Comparison of ENCODE assay signal across 2 cellular contexts in genomic region chr18:24086082-24086481, GRCh38.
TF ChIP-seq lines count a peak whose summit lies in the region.

No MANE protein-coding gene starts in this region.

TF ChIP-seq in WTC11, 78 proteins besides CTCF, POLR2A, EP300 and RAD21 (continued from another document):
- TF ChIP-seq FOXP4 (CRISPR knock-in tag; IDR thresholded peaks at IDR 0.05) (no peak), ZNF121 (CRISPR knock-in tag; IDR thresholded peaks at IDR 0.05) (no peak), ZNF532 (CRISPR knock-in tag; IDR thresholded peaks at IDR 0.05; ENCODE audit: borderline replicate concordance) (no peak), ZNF232 (CRISPR knock-in tag; IDR thresholded peaks at IDR 0.05) (no peak), SMAD3 (CRISPR knock-in tag; IDR thresholded peaks at IDR 0.05; ENCODE audit: borderline replicate concordance) (no peak), FOXK1 (CRISPR knock-in tag; IDR thresholded peaks at IDR 0.05) (no peak), NFYB (CRISPR knock-in tag; conservative IDR thresholded peaks at IDR 0.05; ENCODE audit: low read depth) (no peak), ZMAT4 (CRISPR knock-in tag; IDR thresholded peaks at IDR 0.05) (no peak), AR (CRISPR knock-in tag; IDR thresholded peaks at IDR 0.05) (no peak), ERG (CRISPR knock-in tag; IDR thresholded peaks at IDR 0.05) (no peak), IRF2 (CRISPR knock-in tag; IDR thresholded peaks at IDR 0.05; ENCODE audit: borderline replicate concordance, low read depth) (no peak), CREM (CRISPR knock-in tag; IDR thresholded peaks at IDR 0.05) (no peak), EMX1 (CRISPR knock-in tag; IDR thresholded peaks at IDR 0.05) (no peak), E2F5 (CRISPR knock-in tag; IDR thresholded peaks at IDR 0.05) (no peak), TCF7 (CRISPR knock-in tag; IDR thresholded peaks at IDR 0.05; ENCODE audit: low read depth) (no peak)

TF ChIP-seq in GM23338, 12 proteins besides CTCF, POLR2A, EP300 and RAD21 (continued from another document):
- TF ChIP-seq REST (IDR thresholded peaks at IDR 0.05; ENCODE audit: unreplicated experiment) (no peak), STAT1 (IDR thresholded peaks at IDR 0.05; ENCODE audit: unreplicated experiment) (no peak), ZNF462 (CRISPR knock-in tag; IDR thresholded peaks at IDR 0.05) (no peak), ZNF114 (CRISPR knock-in tag; IDR thresholded peaks at IDR 0.05) (no peak)
